In genomic region chr2:222424729-222425671, GRCh38 we compare ENCODE assay signal across 8 cellular contexts. TPM values are rescaled to one million over a fixed set of nuclear protein-coding genes. Genes with fewer than 3 reads are reported as not detected.
A peak's percentile ranks its signal among the peaks of the same experiment; 100 is the strongest.
DNase-seq lines count a peak whose midpoint lies in the region; ATAC-seq and TF ChIP-seq lines count a peak whose summit lies in the region.

No MANE protein-coding gene starts in this region.

- H3K36me3 Mint-ChIP-seq in chondrocyte (ENCODE audit: low read depth): peaks cover 1% of the 10 kb centered on the region
- no peaks in the 10 kb centered on the region for H3K36me3 Mint-ChIP-seq in memory B cell

- peaks cover 5% of the 10 kb centered on the region for H3K9me3 Mint-ChIP-seq in chondrocyte (ENCODE audit: low read depth)
- peaks cover 3% of the 10 kb centered on the region for H3K9me3 Mint-ChIP-seq in memory B cell

- H3K4me3 ChIP-seq in brain microvascular endothelial cell (ENCODE audit: low read depth, low read length): no peak overlapping the region

- H3K27me3 Mint-ChIP-seq in chondrocyte (ENCODE audit: low read depth): peaks cover 56% of the 10 kb centered on the region
- H3K27me3 Mint-ChIP-seq in memory B cell: no peaks in the 10 kb centered on the region

- in situ Hi-C loops in brain microvascular endothelial cell (cut with HindIII; ENCODE audit: low pct_ligation_motif_present, low sequenced_read_pairs): no loop called here

- TF ChIP-seq CTCF in chondrocyte (IDR thresholded peaks at IDR 0.05) (no peak), brain microvascular endothelial cell (IDR thresholded peaks at IDR 0.05; ENCODE audit: low read depth, low read length, missing control alignments) (no peak)

- DNase-seq in T-helper 1 cell (peak in 3 of 5 donors; percentile 38 to 46 (median 40)), chondrocyte (ENCODE audit: low spot score) (peak; percentile 74), memory B cell (ENCODE audit: low spot score in 2 of 2) (peak; percentile 39 to 45), superior temporal gyrus (ENCODE audit: extremely low spot score) (peak; percentile 33), brain microvascular endothelial cell (no peak)

- no peaks in the 10 kb centered on the region for H3K36me3 ChIP-seq in brain microvascular endothelial cell (replicated peaks)

- peak overlapping the region; percentile 71 for H3K4me3 Mint-ChIP-seq in chondrocyte (ENCODE audit: unreplicated experiment)
- H3K4me3 Mint-ChIP-seq in memory B cell: peak overlapping the region; percentile 95

- peaks cover 30% of the 10 kb centered on the region for H3K27me3 ChIP-seq in brain microvascular endothelial cell (replicated peaks)

- H3K4me1 Mint-ChIP-seq in chondrocyte (ENCODE audit: low read depth) (peaks cover 12% of the 10 kb centered on the region), memory B cell (peaks cover 36% of the 10 kb centered on the region)

- no peak overlapping the region for H3K27ac Mint-ChIP-seq in chondrocyte (ENCODE audit: unreplicated experiment)
- peak overlapping the region; percentile 87 for H3K27ac Mint-ChIP-seq in memory B cell

- no peak overlapping the region for H3K27ac ChIP-seq in brain microvascular endothelial cell

- ATAC-seq in GM18517 (IDR thresholded peaks at IDR 0.05; ENCODE audit: unreplicated experiment) (peak; percentile 13), HG02623 (IDR thresholded peaks at IDR 0.05; ENCODE audit: unreplicated experiment) (peak; percentile 15), memory B cell (ENCODE audit: low read depth) (peak; percentile 41), HG03457 (IDR thresholded peaks at IDR 0.05; ENCODE audit: unreplicated experiment) (no peak)

RNA-seq across cellular contexts. Expression of gene SGPP2, which starts 0.7 kb away (rescaled TPM):
- not detected in 3 replicates for total RNA-seq in chondrocyte
